In the genomic region with DNA sequence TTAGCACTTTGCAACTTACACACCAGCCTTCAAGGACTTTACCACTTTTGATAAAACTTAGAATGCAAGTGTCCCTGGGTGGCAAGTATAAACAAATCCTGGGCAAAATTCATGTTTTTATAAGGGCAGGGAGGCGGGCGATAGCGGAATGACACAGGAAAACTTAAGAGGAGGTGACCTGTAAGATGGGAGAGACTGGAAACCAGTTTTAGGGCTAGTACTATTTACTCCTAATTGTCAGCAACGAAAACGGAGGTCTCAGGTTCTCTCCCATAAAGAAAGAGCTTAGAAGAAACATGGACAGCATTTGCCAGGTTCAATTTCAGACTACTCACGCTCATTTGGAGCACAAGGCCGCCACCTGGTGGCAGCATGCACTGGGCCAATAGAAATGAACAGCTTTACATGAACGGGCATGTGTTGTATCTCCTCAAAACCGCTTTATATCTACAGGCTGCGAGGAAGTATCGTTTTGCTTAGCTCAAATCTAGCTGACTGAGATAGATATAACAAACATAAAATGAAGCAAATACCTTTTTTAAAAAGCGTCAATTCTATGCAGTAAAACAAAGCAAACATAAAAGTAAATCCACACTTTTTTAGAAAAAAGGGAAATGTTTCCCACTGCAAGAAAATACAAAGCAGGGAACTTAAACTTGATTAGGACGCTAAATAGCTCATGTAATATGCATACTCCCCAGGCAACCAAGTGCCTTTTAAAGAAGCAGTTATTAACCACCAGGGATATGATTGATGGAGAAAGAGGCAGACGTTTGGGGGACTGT, we compare ENCODE assay signal across 8 cellular contexts. TPM values are rescaled to one million over a fixed set of nuclear protein-coding genes. Genes with fewer than 3 reads are reported as not detected.
DNase-seq lines count a peak whose midpoint lies in the region; ATAC-seq and TF ChIP-seq lines count a peak whose summit lies in the region.

No MANE protein-coding gene starts in this region.

- WGBS in heart left ventricle, 4 donors, result 32 to 33% (median 32%) methylated on average over 14 of the region's 14 CpGs

- no peaks in the 10 kb centered on the region for H3K36me3 Mint-ChIP-seq in activated naive CD8-positive, alpha-beta T cell treated with anti-CD3 and anti-CD28 coated beads, Interleukin-2, amount 10 ng/mL, durations not matched to agents 7 days and 5 days

- H3K27ac ChIP-seq in heart left ventricle, result no peak overlapping the region

- peaks cover 3% of the 10 kb centered on the region for H3K27me3 Mint-ChIP-seq in activated naive CD8-positive, alpha-beta T cell treated with anti-CD3 and anti-CD28 coated beads, Interleukin-2, amount 10 ng/mL, durations not matched to agents 7 days and 5 days

- no peaks in the 10 kb centered on the region for H3K27me3 ChIP-seq in heart left ventricle

- H3K36me3 ChIP-seq in heart left ventricle, result no peaks in the 10 kb centered on the region

- H3K9me3 Mint-ChIP-seq in activated naive CD8-positive, alpha-beta T cell treated with anti-CD3 and anti-CD28 coated beads, Interleukin-2, amount 10 ng/mL, durations not matched to agents 7 days and 5 days, result no peaks in the 10 kb centered on the region

- TF ChIP-seq CTCF in GM12872 (IDR thresholded peaks at IDR 0.05; ENCODE audit: insufficient read depth, low read depth, low read length), result peak; percentile 93
- peak; percentile 75 to 95 (median 90) for TF ChIP-seq CTCF in heart left ventricle (IDR thresholded peaks at IDR 0.05)

- no peaks in the 10 kb centered on the region for H3K9me3 ChIP-seq in heart left ventricle

- H3K27ac Mint-ChIP-seq in activated naive CD8-positive, alpha-beta T cell treated with anti-CD3 and anti-CD28 coated beads, Interleukin-2, amount 10 ng/mL, durations not matched to agents 7 days and 5 days, result peak overlapping the region; percentile 9

- peak; percentile 54 for DNase-seq in NCI-H1436 treated with DMSO at 0.1 percent for 48 hours (lab: John Stamatoyannopoulos, UW)
- DNase-seq in SW 1271 (lab: John Stamatoyannopoulos, UW), result peak; percentile 50 to 76
- peak; percentile 89 for DNase-seq in activated naive CD8-positive, alpha-beta T cell treated with anti-CD3 and anti-CD28 coated beads, Interleukin-2, amount 10 ng/mL, durations not matched to agents 7 days and 5 days
- DNase-seq in heart left ventricle, result peak; percentile 69 to 88 (median 71)
- peak; percentile 66 for DNase-seq in pulmonary artery endothelial cell (ENCODE audit: low read depth, low spot score)

- peaks cover 7% of the 10 kb centered on the region for H3K4me1 Mint-ChIP-seq in activated naive CD8-positive, alpha-beta T cell treated with anti-CD3 and anti-CD28 coated beads, Interleukin-2, amount 10 ng/mL, durations not matched to agents 7 days and 5 days

- H3K4me3 ChIP-seq in heart left ventricle, result no peak overlapping the region

- ATAC-seq in HG02642 (IDR thresholded peaks at IDR 0.05; ENCODE audit: poor library complexity, unreplicated experiment) (peak; percentile 88), heart left ventricle (peak; percentile 67 to 89 (median 85)), HG03175 (IDR thresholded peaks at IDR 0.05; ENCODE audit: unreplicated experiment) (no peak)
- peak; percentile 98 for ATAC-seq in activated naive CD8-positive, alpha-beta T cell treated with anti-CD3 and anti-CD28 coated beads, Interleukin-2, amount 10 ng/mL, durations not matched to agents 7 days and 5 days (ENCODE audit: low read depth)

- intact Hi-C loops in heart left ventricle (cut with DNase I), result loop anchor here in 9 of 10 donors (1.0 to 10.0 kb wide), 11 partner anchors 276 to 844 kb away; a partner anchor contains a TSS

- H3K4me1 ChIP-seq in heart left ventricle, result no peaks in the 10 kb centered on the region

- no peak for TF ChIP-seq POLR2A in heart left ventricle (IDR thresholded peaks at IDR 0.05)

- H3K4me3 Mint-ChIP-seq in activated naive CD8-positive, alpha-beta T cell treated with anti-CD3 and anti-CD28 coated beads, Interleukin-2, amount 10 ng/mL, durations not matched to agents 7 days and 5 days, result no peak overlapping the region

- POLR2A ChIA-PET in activated naive CD8-positive, alpha-beta T cell treated with anti-CD3 and anti-CD28 coated beads, Interleukin-2, amount 10 ng/mL, durations not matched to agents 7 days and 5 days (lab: Charles Lee), result no interaction called here

RNA-seq across cellular contexts. Expression of a gene that starts 37.6 kb away (rescaled TPM):
- 1 to 10 TPM; 2.5 to 4.9 TPM for total RNA-seq in activated naive CD8-positive, alpha-beta T cell treated with anti-CD3 and anti-CD28 coated beads, Interleukin-2, amount 10 ng/mL, durations not matched to agents 7 days and 5 days
- total RNA-seq in heart left ventricle, result under 1 TPM in 1 of 9 donors, not detected in 8; 0.15 TPM
- polyA plus RNA-seq in heart left ventricle, result not detected
- total RNA-seq in pulmonary artery endothelial cell, result not detected in 2 replicates

RNA-seq across cellular contexts. Expression of a gene that starts 59.1 kb away (rescaled TPM):
- not detected for total RNA-seq in activated naive CD8-positive, alpha-beta T cell treated with anti-CD3 and anti-CD28 coated beads, Interleukin-2, amount 10 ng/mL, durations not matched to agents 7 days and 5 days
- not detected for total RNA-seq in heart left ventricle
- polyA plus RNA-seq in heart left ventricle, result not detected
- total RNA-seq in pulmonary artery endothelial cell, result not detected in 2 replicates

RNA-seq across cellular contexts. Expression of a gene that starts 59.3 kb away (rescaled TPM):
- total RNA-seq in activated naive CD8-positive, alpha-beta T cell treated with anti-CD3 and anti-CD28 coated beads, Interleukin-2, amount 10 ng/mL, durations not matched to agents 7 days and 5 days, result not detected
- total RNA-seq in heart left ventricle, result not detected
- polyA plus RNA-seq in heart left ventricle, result not detected
- 0.04 and 0.86 TPM in 2 replicates for total RNA-seq in pulmonary artery endothelial cell
